18 cellular contexts compared by ENCODE assay signal in the genomic region with DNA sequence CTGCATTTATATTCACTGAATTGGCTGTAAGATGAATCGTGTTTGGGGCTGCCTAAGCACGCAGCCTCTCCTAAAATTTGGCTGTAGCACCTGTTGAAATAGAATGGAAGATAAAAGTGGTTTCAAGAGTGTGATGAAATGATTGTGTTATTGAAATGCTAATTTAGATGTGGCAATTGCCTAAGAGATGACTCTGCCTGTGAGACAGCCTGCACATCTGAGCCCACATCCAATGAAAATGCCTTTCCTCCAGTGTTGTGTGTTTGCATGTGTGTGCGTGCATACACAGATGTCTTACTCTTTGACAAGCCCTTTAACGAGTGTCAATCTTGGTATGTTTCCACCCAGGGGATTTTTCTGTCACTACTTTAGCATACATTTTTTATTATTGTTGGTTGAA.
"Had no signal": no experiment of that assay in that cellular context is flagged by ENCODE, and none has a peak within 500 bp of the region (broad histone marks: within the 10 kb centered on the region; RNA-seq: fewer than 3 reads in every experiment).

No MANE protein-coding gene starts in this region.

- H3K27me3 Mint-ChIP-seq: activated B cell treated with CpG ODN at 0.5 μM for 24 hours; activated CD4-positive, alpha-beta memory T cell treated with anti-CD3 and anti-CD28 coated beads, Interleukin-2, amount 10 ng/mL, durations not matched to agents 7 days and 5 days; activated CD8-positive, alpha-beta memory T cell treated with anti-CD3 and anti-CD28 coated beads, Interleukin-2, amount 10 ng/mL, durations not matched to agents 7 days and 5 days had no signal

- H3K36me3 ChIP-seq: gastrocnemius medialis had no signal

- H3K27me3 ChIP-seq: body of pancreas, dorsolateral prefrontal cortex, gastrocnemius medialis had no signal

- H3K9me3 ChIP-seq: body of pancreas, gastrocnemius medialis had no signal

- H3K4me1 Mint-ChIP-seq: activated B cell treated with CpG ODN at 0.5 μM for 24 hours; activated CD4-positive, alpha-beta memory T cell treated with anti-CD3 and anti-CD28 coated beads, Interleukin-2, amount 10 ng/mL, durations not matched to agents 7 days and 5 days; activated CD8-positive, alpha-beta memory T cell treated with anti-CD3 and anti-CD28 coated beads, Interleukin-2, amount 10 ng/mL, durations not matched to agents 7 days and 5 days had no signal

- H3K27ac Mint-ChIP-seq: activated B cell treated with CpG ODN at 0.5 μM for 24 hours; activated CD4-positive, alpha-beta memory T cell treated with anti-CD3 and anti-CD28 coated beads, Interleukin-2, amount 10 ng/mL, durations not matched to agents 7 days and 5 days; activated CD8-positive, alpha-beta memory T cell treated with anti-CD3 and anti-CD28 coated beads, Interleukin-2, amount 10 ng/mL, durations not matched to agents 7 days and 5 days; activated naive CD4-positive, alpha-beta T cell treated with anti-CD3 and anti-CD28 coated beads for 36 hours; activated T-helper 2 cell treated with anti-CD3 and anti-CD28 coated beads, Interferon-gamma antibody, Interleukin-2, Interleukin-4, amounts not matched to agents 10 μg/mL and 5 μg/mL and 100 μg/mL, durations not matched to agents 14 hours and 24 hours and 36 hours; mesothelial cell of epicardium; natural killer cell treated with Interleukin-12 subunit alpha and Interleukin-12 subunit beta and Interleukin-15 and Interleukin-18, amount 100 ng/mL, for 72 hours had no signal

- H3K27ac ChIP-seq: body of pancreas, dorsolateral prefrontal cortex, gastrocnemius medialis had no signal

- H3K4me3 Mint-ChIP-seq: activated B cell treated with CpG ODN at 0.5 μM for 24 hours; activated CD4-positive, alpha-beta memory T cell treated with anti-CD3 and anti-CD28 coated beads, Interleukin-2, amount 10 ng/mL, durations not matched to agents 7 days and 5 days; activated CD8-positive, alpha-beta memory T cell treated with anti-CD3 and anti-CD28 coated beads, Interleukin-2, amount 10 ng/mL, durations not matched to agents 7 days and 5 days; activated naive CD4-positive, alpha-beta T cell treated with anti-CD3 and anti-CD28 coated beads for 36 hours; mesothelial cell of epicardium; natural killer cell treated with Interleukin-12 subunit alpha and Interleukin-12 subunit beta and Interleukin-15 and Interleukin-18, amount 100 ng/mL, for 72 hours had no signal

- H3K36me3 Mint-ChIP-seq: activated CD8-positive, alpha-beta memory T cell treated with anti-CD3 and anti-CD28 coated beads, Interleukin-2, amount 10 ng/mL, durations not matched to agents 7 days and 5 days; natural killer cell treated with Interleukin-12 subunit alpha and Interleukin-12 subunit beta and Interleukin-15 and Interleukin-18, amount 100 ng/mL, for 72 hours had no signal

- H3K4me1 ChIP-seq: body of pancreas, gastrocnemius medialis had no signal

- DNase-seq: activated B cell treated with CpG ODN at 0.5 μM for 24 hours; activated CD4-positive, alpha-beta memory T cell treated with anti-CD3 and anti-CD28 coated beads, Interleukin-2, amount 10 ng/mL, durations not matched to agents 7 days and 5 days; activated CD4-positive, alpha-beta T cell treated with anti-CD3 and anti-CD28 coated beads for 4 hours; activated CD8-positive, alpha-beta memory T cell treated with anti-CD3 and anti-CD28 coated beads, Interleukin-2, amount 10 ng/mL, durations not matched to agents 7 days and 5 days; activated naive CD4-positive, alpha-beta T cell treated with anti-CD3 and anti-CD28 coated beads for 36 hours; body of pancreas; caudate nucleus; dorsolateral prefrontal cortex; gastrocnemius medialis; head of caudate nucleus; kidney; nucleus accumbens; stimulated activated naive CD4-positive, alpha-beta T cell; T-helper 9 cell had no signal

- H3K4me3 ChIP-seq: body of pancreas, dorsolateral prefrontal cortex, gastrocnemius medialis, lung had no signal
